Comparison of ENCODE assay signal across 14 cellular contexts in the genomic region with DNA sequence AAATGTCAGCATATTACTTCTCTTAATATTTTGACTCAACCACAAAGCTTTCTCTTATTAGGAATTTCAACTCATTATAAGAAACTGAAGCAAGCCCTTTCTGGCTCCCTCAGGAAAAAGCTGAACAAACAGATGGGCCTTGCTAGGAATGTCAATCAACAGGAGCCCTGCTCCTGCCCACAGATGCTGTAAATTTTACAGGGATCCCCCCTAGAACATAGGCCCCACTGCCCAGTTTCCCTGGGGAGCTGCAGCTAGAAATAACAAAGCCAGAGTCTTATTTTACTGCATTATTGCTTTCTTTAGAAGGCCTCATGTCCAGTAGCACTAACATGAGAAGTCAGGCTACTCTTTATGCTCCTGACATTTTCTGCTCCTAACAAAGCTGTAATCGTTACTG.
"Had no signal": no experiment of that assay in that cellular context is flagged by ENCODE, and none has a peak within 500 bp of the region (broad histone marks: within the 10 kb centered on the region; RNA-seq: fewer than 3 reads in every experiment).

No MANE protein-coding gene starts in this region.

- H3K27ac ChIP-seq: thyroid gland, uterus had no signal

- H3K9me3 Mint-ChIP-seq: activated CD4-positive, alpha-beta memory T cell treated with anti-CD3 and anti-CD28 coated beads for 36 hours; activated naive CD4-positive, alpha-beta T cell treated with anti-CD3 and anti-CD28 coated beads, Interleukin-2, amount 10 ng/mL, durations not matched to agents 7 days and 5 days; activated T-cell treated with anti-CD3 and anti-CD28 coated beads, Interleukin-2, amount 50 U/mL, for 24 hours; memory B cell; natural killer cell treated with Interleukin-12 subunit alpha and Interleukin-12 subunit beta and Interleukin-15 and Interleukin-18, amount 100 ng/mL, for 72 hours; stimulated activated effector memory CD8-positive, alpha-beta T cell treated with anti-CD3 and anti-CD28 coated beads, Interleukin-12 subunit alpha, Interleukin-12 subunit beta, amount 100 ng/mL, for 72 hours had no signal

- H3K36me3 Mint-ChIP-seq: activated CD4-positive, alpha-beta memory T cell treated with anti-CD3 and anti-CD28 coated beads for 36 hours; activated naive CD4-positive, alpha-beta T cell treated with anti-CD3 and anti-CD28 coated beads, Interleukin-2, amount 10 ng/mL, durations not matched to agents 7 days and 5 days; memory B cell; natural killer cell treated with Interleukin-12 subunit alpha and Interleukin-12 subunit beta and Interleukin-15 and Interleukin-18, amount 100 ng/mL, for 72 hours; stimulated activated effector memory CD8-positive, alpha-beta T cell treated with anti-CD3 and anti-CD28 coated beads, Interleukin-12 subunit alpha, Interleukin-12 subunit beta, amount 100 ng/mL, for 72 hours had no signal

- H3K36me3 ChIP-seq: prostate gland, thyroid gland, uterus had no signal

- H3K9me3 ChIP-seq: prostate gland, thyroid gland, uterus had no signal

- H3K4me3 Mint-ChIP-seq: activated CD4-positive, alpha-beta memory T cell treated with anti-CD3 and anti-CD28 coated beads for 36 hours; activated CD4-positive, alpha-beta T cell treated with anti-CD3 and anti-CD28 coated beads for 36 hours; activated naive CD4-positive, alpha-beta T cell treated with anti-CD3 and anti-CD28 coated beads, Interleukin-2, amount 10 ng/mL, durations not matched to agents 7 days and 5 days; activated T-cell treated with anti-CD3 and anti-CD28 coated beads, Interleukin-2, amount 50 U/mL, for 24 hours; memory B cell; stimulated activated effector memory CD8-positive, alpha-beta T cell treated with anti-CD3 and anti-CD28 coated beads, Interleukin-12 subunit alpha, Interleukin-12 subunit beta, amount 100 ng/mL, for 72 hours had no signal

- H3K4me1 Mint-ChIP-seq: activated naive CD4-positive, alpha-beta T cell treated with anti-CD3 and anti-CD28 coated beads, Interleukin-2, amount 10 ng/mL, durations not matched to agents 7 days and 5 days; memory B cell had no signal

- FAIRE-seq: astrocyte had no signal

- H3K4me3 ChIP-seq: prostate gland, thyroid gland, uterus had no signal

- DNase-seq: activated CD4-positive, alpha-beta memory T cell treated with anti-CD3 and anti-CD28 coated beads for 36 hours; activated CD4-positive, alpha-beta T cell treated with anti-CD3 and anti-CD28 coated beads for 36 hours; activated naive CD4-positive, alpha-beta T cell treated with anti-CD3 and anti-CD28 coated beads, Interleukin-2, amount 10 ng/mL, durations not matched to agents 7 days and 5 days; activated T-cell treated with anti-CD3 and anti-CD28 coated beads, Interleukin-2, amount 50 U/mL, for 24 hours; hypothalamus; left ventricle myocardium superior; T-helper 1 cell; thyroid gland; uterus had no signal

- H3K27me3 ChIP-seq: thyroid gland, uterus had no signal

- H3K4me1 ChIP-seq: uterus had no signal

- H3K27ac Mint-ChIP-seq: activated CD4-positive, alpha-beta memory T cell treated with anti-CD3 and anti-CD28 coated beads for 36 hours; activated CD4-positive, alpha-beta T cell treated with anti-CD3 and anti-CD28 coated beads for 36 hours; activated naive CD4-positive, alpha-beta T cell treated with anti-CD3 and anti-CD28 coated beads, Interleukin-2, amount 10 ng/mL, durations not matched to agents 7 days and 5 days; activated T-cell treated with anti-CD3 and anti-CD28 coated beads, Interleukin-2, amount 50 U/mL, for 24 hours; memory B cell had no signal
